ENCODE assay signal across 21 cellular contexts in genomic region chr6:75926293-75927168, GRCh38.
A peak's percentile ranks its signal among the peaks of the same experiment; 100 is the strongest.
DNase-seq lines count a peak whose midpoint lies in the region; ATAC-seq and TF ChIP-seq lines count a peak whose summit lies in the region.
"Had no signal": no experiment of that assay in that cellular context is flagged by ENCODE, and none has a peak within 500 bp of the region (broad histone marks: within the 10 kb centered on the region; RNA-seq: fewer than 3 reads in every experiment).

No MANE protein-coding gene starts in this region.

- in situ Hi-C loops in GM13976 (cut with MboI; ENCODE audit: low sequenced_read_pairs, unreplicated experiment), result loop anchor here (25.0 kb wide), 1 partner anchor 1536 kb away; the partner anchor contains the start of gene HTR1B

- ATAC-seq in GM19455 (IDR thresholded peaks at IDR 0.05; ENCODE audit: unreplicated experiment) (peak; percentile 74), HG02759 (IDR thresholded peaks at IDR 0.05; ENCODE audit: unreplicated experiment) (peak; percentile 44), HG03432 (IDR thresholded peaks at IDR 0.05; ENCODE audit: unreplicated experiment) (peak; percentile 55)
- ATAC-seq: activated CD8-positive, alpha-beta memory T cell treated with anti-CD3 and anti-CD28 coated beads, Interleukin-2, amount 10 ng/mL, durations not matched to agents 7 days and 5 days; body of pancreas; CD8-positive, alpha-beta T cell; left cardiac atrium had no signal

- no peak for TF ChIP-seq CTCF in GM13976 (IDR thresholded peaks at IDR 0.05; ENCODE audit: borderline replicate concordance, control extremely low read depth, extremely low read depth, insufficient read depth, missing control alignments)

- DNase-seq in germinal center (ENCODE audit: low spot score) (peak; percentile 11), GM13976 (ENCODE audit: low spot score) (no peak), NCI-H226 (no peak), NCI-H2081 (lab: John Stamatoyannopoulos, UW) (no peak), kidney tubule cell (ENCODE audit: low spot score) (no peak)
- DNase-seq: activated CD4-positive, alpha-beta T cell treated with anti-CD3 and anti-CD28 coated beads for 4 hours; activated CD8-positive, alpha-beta memory T cell treated with anti-CD3 and anti-CD28 coated beads, Interleukin-2, amount 10 ng/mL, durations not matched to agents 7 days and 5 days; body of pancreas; CD8-positive, alpha-beta T cell; DMS153; left cardiac atrium; NCI-H187; NCI-H2227 treated with DMSO at 0.1 percent for 48 hours; NCI-H82; occipital lobe; PC-9; stimulated activated CD8-positive, alpha-beta memory T cell treated with anti-CD3 and anti-CD28 coated beads, Interleukin-4, amount 100 ng/mL, for 48 hours; substantia nigra had no signal
